12 cellular contexts compared by ENCODE assay signal in the genomic region with DNA sequence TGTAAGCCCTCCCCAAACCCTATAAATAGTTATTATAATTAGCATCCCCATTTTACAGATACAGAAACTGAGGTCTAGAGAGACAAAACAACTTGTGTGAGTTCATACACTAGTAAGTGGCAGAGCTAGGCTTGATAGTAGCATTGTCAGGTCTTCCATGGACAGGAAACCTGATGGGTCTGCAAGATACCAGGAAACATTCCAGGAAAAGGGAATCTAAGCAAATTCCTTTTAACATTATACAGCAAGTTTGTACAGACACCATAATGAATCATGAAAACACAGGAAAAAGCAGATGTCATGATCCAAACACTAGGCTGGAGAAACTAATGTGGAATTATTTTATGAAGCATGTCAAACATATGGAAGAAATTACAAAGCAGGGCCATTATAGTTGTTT.
"Had no signal": no experiment of that assay in that cellular context is flagged by ENCODE, and none has a peak within 500 bp of the region (broad histone marks: within the 10 kb centered on the region; RNA-seq: fewer than 3 reads in every experiment).

No MANE protein-coding gene starts in this region.

- H3K4me3 ChIP-seq: lower lobe of right lung, right atrium auricular region had no signal

- DNase-seq: activated CD4-positive, alpha-beta T cell treated with anti-CD3 and anti-CD28 coated beads, Interleukin-2, amount 50 U/mL, for 1 hour; activated naive CD4-positive, alpha-beta T cell treated with anti-CD3 and anti-CD28 coated beads for 36 hours; activated naive CD8-positive, alpha-beta T cell treated with anti-CD3 and anti-CD28 coated beads, Interleukin-2, amount 50 U/mL, for 24 hours; aorta; foreskin melanocyte; left colon; lower lobe of right lung; nephron progenitor cell; occipital lobe; small intestine had no signal

- FAIRE-seq: small intestine had no signal

- H3K27me3 ChIP-seq: right atrium auricular region had no signal

- ATAC-seq: activated CD4-positive, CD25-positive, alpha-beta regulatory T cell treated with anti-CD3 and anti-CD28 coated beads, Interleukin-2, amount 50 U/mL, for 24 hours; activated naive CD8-positive, alpha-beta T cell treated with anti-CD3 and anti-CD28 coated beads, Interleukin-2, amount 50 U/mL, for 24 hours; left colon; lower lobe of right lung had no signal

- H3K36me3 ChIP-seq: lower lobe of right lung, right atrium auricular region had no signal
